Comparison of ENCODE assay signal across 17 cellular contexts in genomic region chrX:52216541-52216940, GRCh38. TPM values are rescaled to one million over a fixed set of nuclear protein-coding genes. Genes with fewer than 3 reads are reported as not detected.
A peak's percentile ranks its signal among the peaks of the same experiment; 100 is the strongest.
DNase-seq lines count a peak whose midpoint lies in the region; ATAC-seq and TF ChIP-seq lines count a peak whose summit lies in the region.
"Had no signal": no experiment of that assay in that cellular context is flagged by ENCODE, and none has a peak within 500 bp of the region (broad histone marks: within the 10 kb centered on the region; RNA-seq: fewer than 3 reads in every experiment).

No MANE protein-coding gene starts in this region.

- 85% methylated on average over 2 of the region's 3 CpGs for WGBS in esophagus muscularis mucosa

- H3K9me3 ChIP-seq in esophagus muscularis mucosa = peaks cover 0 to 13% (median 0%) of the 10 kb centered on the region in 4 donors
- H3K9me3 ChIP-seq: Caco-2 had no signal

- H3K4me1 ChIP-seq in esophagus muscularis mucosa = no peaks in the 10 kb centered on the region
- H3K4me1 ChIP-seq: BLaER1, Caco-2 had no signal

- DNase-seq in epidermal melanocyte (ENCODE audit: insufficient read length, low spot score) = peak; percentile 18
- peak; percentile 28 for DNase-seq in medulla oblongata (ENCODE audit: extremely low spot score)
- peak; percentile 6 for DNase-seq in superior temporal gyrus (ENCODE audit: extremely low spot score)
- DNase-seq in esophagus muscularis mucosa (ENCODE audit: extremely low spot score) = no peak
- no peak for DNase-seq in NOMO-1 (lab: John Stamatoyannopoulos, UW; ENCODE audit: unreplicated experiment in 2 of 2)
- DNase-seq in activated T-cell treated with anti-CD3 and anti-CD28 coated beads, Interleukin-2, amount 50 U/mL, for 4 hours = no peak
- DNase-seq: Caco-2; CD4-positive, CD25-positive, alpha-beta regulatory T cell; CD8-positive, alpha-beta T cell; DMS153; DND-41; GM23248; H7; HCEC 1CT had no signal

- H3K4me3 ChIP-seq in esophagus muscularis mucosa = no peak overlapping the region
- H3K4me3 ChIP-seq: BLaER1, GM23248 had no signal

- TF ChIP-seq CTCF in esophagus muscularis mucosa (IDR thresholded peaks at IDR 0.05) = no peak

- intact Hi-C loops in esophagus muscularis mucosa (cut with DNase I) = no loop called here

- peaks cover 8% of the 10 kb centered on the region for H3K9me3 Mint-ChIP-seq in activated T-cell treated with anti-CD3 and anti-CD28 coated beads, Interleukin-2, amount 50 U/mL, for 4 hours

- H3K27me3 ChIP-seq in esophagus muscularis mucosa = no peaks in the 10 kb centered on the region

- no peak for TF ChIP-seq POLR2A in esophagus muscularis mucosa (IDR thresholded peaks at IDR 0.05; ENCODE audit: low read depth)

- ATAC-seq in activated T-cell treated with anti-CD3 and anti-CD28 coated beads, Interleukin-2, amount 50 U/mL, for 4 hours = no peak
- ATAC-seq: CD8-positive, alpha-beta T cell had no signal

- no peak overlapping the region for H3K4me3 Mint-ChIP-seq in activated T-cell treated with anti-CD3 and anti-CD28 coated beads, Interleukin-2, amount 50 U/mL, for 4 hours
- H3K4me3 Mint-ChIP-seq: B cell; CD4-positive, CD25-positive, alpha-beta regulatory T cell; CD8-positive, alpha-beta T cell had no signal

- H3K4me1 Mint-ChIP-seq in activated T-cell treated with anti-CD3 and anti-CD28 coated beads, Interleukin-2, amount 50 U/mL, for 4 hours (ENCODE audit: low read depth) = no peaks in the 10 kb centered on the region
- H3K4me1 Mint-ChIP-seq: B cell; CD4-positive, CD25-positive, alpha-beta regulatory T cell had no signal

- H3K27me3 Mint-ChIP-seq in activated T-cell treated with anti-CD3 and anti-CD28 coated beads, Interleukin-2, amount 50 U/mL, for 4 hours (ENCODE audit: low read depth) = peaks cover 12% of the 10 kb centered on the region

- H3K36me3 Mint-ChIP-seq in activated T-cell treated with anti-CD3 and anti-CD28 coated beads, Interleukin-2, amount 50 U/mL, for 4 hours (ENCODE audit: insufficient read depth) = no peaks in the 10 kb centered on the region
- H3K36me3 Mint-ChIP-seq: CD4-positive, CD25-positive, alpha-beta regulatory T cell; CD8-positive, alpha-beta T cell had no signal

- H3K36me3 ChIP-seq in esophagus muscularis mucosa = no peaks in the 10 kb centered on the region
- H3K36me3 ChIP-seq: BLaER1 had no signal

- no peak for TF ChIP-seq EP300 in esophagus muscularis mucosa (IDR thresholded peaks at IDR 0.05)

- H3K27ac ChIP-seq in esophagus muscularis mucosa (replicated peaks in 1 of 4) = no peak overlapping the region
- H3K27ac ChIP-seq: BLaER1, C4-2B, GM23248 had no signal

RNA-seq across cellular contexts. Expression of gene MAGED4, which starts 31.9 kb away (rescaled TPM):
- total RNA-seq in esophagus muscularis mucosa = 1 to 10 TPM in 3 of 4 donors, under 1 TPM in 1; 0.57 to 9.1 (median 6.1) TPM
- 1 to 10 TPM in 1 of 3 donors, under 1 TPM in 2; 0.45 to 1.2 (median 0.60) TPM for total RNA-seq in activated T-cell treated with anti-CD3 and anti-CD28 coated beads, Interleukin-2, amount 50 U/mL, for 4 hours
- total RNA-seq: Caco-2 had no signal

Comparison
In these comparisons a context has a peak if more than half of its experiments do, and no peak if none do; other contexts are left out.
1. DNase-seq: peak in epidermal melanocyte (single experiment), medulla oblongata (single experiment) and superior temporal gyrus (single experiment); none in esophagus muscularis mucosa (single experiment), NOMO-1 (0 of 2) and activated T-cell treated with anti-CD3 and anti-CD28 coated beads, Interleukin-2, amount 50 U/mL, for 4 hours (single experiment).